In the genomic region with DNA sequence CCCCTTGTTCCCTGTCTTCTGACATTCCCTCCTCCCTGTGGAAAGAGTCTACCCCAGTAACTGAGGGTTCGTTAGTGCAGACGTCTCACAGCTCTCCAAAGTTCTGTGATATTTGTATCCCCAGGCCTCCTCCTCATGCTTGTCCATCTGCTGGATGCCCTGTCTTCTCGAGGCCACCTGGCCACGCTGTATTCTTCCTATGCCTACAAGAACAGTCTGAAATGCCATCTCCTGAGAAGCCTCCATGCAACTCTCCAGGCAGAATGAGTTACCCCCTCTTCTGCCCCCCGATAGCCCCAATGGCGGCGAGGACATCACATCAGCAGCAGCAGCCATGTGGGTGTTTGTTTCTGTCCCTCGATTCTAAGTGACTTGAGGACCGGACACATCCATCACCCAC, we compare ENCODE assay signal across 24 cellular contexts. TPM values are rescaled to one million over a fixed set of nuclear protein-coding genes. Genes with fewer than 3 reads are reported as not detected.
DNase-seq lines count a peak whose midpoint lies in the region; ATAC-seq and TF ChIP-seq lines count a peak whose summit lies in the region.
"Had no signal": no experiment of that assay in that cellular context is flagged by ENCODE, and none has a peak within 500 bp of the region (broad histone marks: within the 10 kb centered on the region; RNA-seq: fewer than 3 reads in every experiment).

No MANE protein-coding gene starts in this region.

- peak; percentile 70 for DNase-seq in cardiac septum (ENCODE audit: low spot score)
- DNase-seq in heart left ventricle, result no peak
- no peak for DNase-seq in T-helper 17 cell
- DNase-seq in posterior vena cava (ENCODE audit: low spot score), result peak; percentile 46
- no peak for DNase-seq in lower lobe of right lung
- DNase-seq: 8988T; ACHN; AML-193; BE2C; CD4-positive, CD25-positive, alpha-beta regulatory T cell; CD8-positive, alpha-beta T cell; DMS 273 treated with DMSO at 0.1 percent for 48 hours; DMS79; EL; GDM1; GM23248; H9 had no signal

- H3K4me3 Mint-ChIP-seq in T-helper 17 cell, result peak overlapping the region; percentile 33
- H3K4me3 Mint-ChIP-seq: CD4-positive, CD25-positive, alpha-beta regulatory T cell; CD8-positive, alpha-beta T cell; H9 had no signal

- H3K4me3 ChIP-seq in heart left ventricle, result no peak overlapping the region
- H3K4me3 ChIP-seq in lower lobe of right lung, result no peak overlapping the region
- H3K4me3 ChIP-seq: A549, GM12878, GM23248 had no signal

- H3K36me3 Mint-ChIP-seq in T-helper 17 cell (ENCODE audit: low read depth), result peaks cover 7% of the 10 kb centered on the region
- H3K36me3 Mint-ChIP-seq: CD4-positive, CD25-positive, alpha-beta regulatory T cell; CD8-positive, alpha-beta T cell had no signal

- H3K27ac Mint-ChIP-seq in T-helper 17 cell, result peak overlapping the region; percentile 29
- H3K27ac Mint-ChIP-seq: CD4-positive, CD25-positive, alpha-beta regulatory T cell; CD8-positive, alpha-beta T cell; H9 had no signal

- H3K36me3 ChIP-seq in heart left ventricle, result no peaks in the 10 kb centered on the region
- H3K36me3 ChIP-seq in lower lobe of right lung, result no peaks in the 10 kb centered on the region
- H3K36me3 ChIP-seq: BE2C had no signal

- ATAC-seq in heart left ventricle (no peak), T-helper 17 cell (no peak), lower lobe of right lung (no peak), HG03280 (IDR thresholded peaks at IDR 0.05; ENCODE audit: unreplicated experiment) (no peak)
- ATAC-seq: A549; CD8-positive, alpha-beta T cell; GM12878; HCT116 had no signal

- H3K4me1 Mint-ChIP-seq in T-helper 17 cell, result peaks cover 10% of the 10 kb centered on the region

- peaks cover 85% of the 10 kb centered on the region for H3K27me3 Mint-ChIP-seq in T-helper 17 cell

- intact Hi-C loops in cardiac septum (cut with DNase I) (no loop called here), heart left ventricle (cut with DNase I) (no loop called here), posterior vena cava (cut with DNase I) (no loop called here), lower lobe of right lung (cut with DNase I) (no loop called here)

- peaks cover 2 to 75% (median 53%) of the 10 kb centered on the region in 9 donors for H3K27me3 ChIP-seq in heart left ventricle
- H3K27me3 ChIP-seq in lower lobe of right lung (ENCODE audit: low read depth), result peaks cover 61% of the 10 kb centered on the region

- TF ChIP-seq CTCF in heart left ventricle (IDR thresholded peaks at IDR 0.05), result no peak
- no peak for TF ChIP-seq CTCF in lower lobe of right lung (IDR thresholded peaks at IDR 0.05)

- no peaks in the 10 kb centered on the region for H3K9me3 ChIP-seq in heart left ventricle
- no peaks in the 10 kb centered on the region for H3K9me3 ChIP-seq in T-helper 17 cell (ENCODE audit: control insufficient read depth, low read length, poor library complexity, severe bottlenecking)
- no peaks in the 10 kb centered on the region for H3K9me3 ChIP-seq in lower lobe of right lung
- H3K9me3 ChIP-seq: A549, BE2C, Caco-2 had no signal

- TF ChIP-seq POLR2A in heart left ventricle (IDR thresholded peaks at IDR 0.05), result no peak

- peaks cover 0 to 3% (median 0%) of the 10 kb centered on the region in 12 donors for H3K4me1 ChIP-seq in heart left ventricle
- peaks cover 6% of the 10 kb centered on the region for H3K4me1 ChIP-seq in lower lobe of right lung
- H3K4me1 ChIP-seq: BE2C had no signal

- WGBS in heart left ventricle, 4 donors, result 78 to 80% (median 78%) methylated on average over 9 of the region's 9 CpGs

- no peak overlapping the region for H3K27ac ChIP-seq in heart left ventricle
- no peak overlapping the region for H3K27ac ChIP-seq in lower lobe of right lung
- H3K27ac ChIP-seq: A549, C4-2B, GM23248 had no signal

RNA-seq across cellular contexts. Expression of gene ULBP2, which starts 9.3 kb away (rescaled TPM):
- total RNA-seq in cardiac septum, result 1.1 TPM
- 1 to 10 TPM in 3 of 9 donors, under 1 TPM in 6; 0.27 to 2.3 (median 0.85) TPM for total RNA-seq in heart left ventricle
- 1 to 10 TPM in 1 of 2 donors, under 1 TPM in 1; 0.34 to 3.7 TPM for polyA plus RNA-seq in heart left ventricle
- total RNA-seq in T-helper 17 cell, result 1 to 10 TPM; 2.8 to 3.7 TPM
- under 1 TPM; 0.43 to 0.51 TPM for total RNA-seq in posterior vena cava
- total RNA-seq in lower lobe of right lung, result 2.2 TPM
- total RNA-seq: H9 had no signal

RNA-seq across cellular contexts. Expression of gene ULBP1, which starts 12.6 kb away (rescaled TPM):
- total RNA-seq in cardiac septum (0.16 TPM), heart left ventricle (under 1 TPM; 0.10 to 0.52 (median 0.25) TPM), T-helper 17 cell (under 1 TPM in 1 of 2 donors, not detected in 1; 0.20 TPM), posterior vena cava (under 1 TPM in 1 of 2 donors, not detected in 1; 0.19 TPM), lower lobe of right lung (2.0 TPM)
- under 1 TPM; 0.11 to 0.33 TPM for polyA plus RNA-seq in heart left ventricle
- total RNA-seq: GM12878 had no signal
- polyA plus RNA-seq: CD4-positive, CD25-positive, alpha-beta regulatory T cell had no signal

RNA-seq across cellular contexts. Expression of gene RAET1G, which starts 28.2 kb away (rescaled TPM):
- total RNA-seq in cardiac septum, result 0.35 TPM
- total RNA-seq in heart left ventricle, result 1 to 10 TPM in 1 of 9 donors, under 1 TPM in 1, not detected in 7; 0.25 to 1.9 TPM
- polyA plus RNA-seq in heart left ventricle, result under 1 TPM in 1 of 2 donors, not detected in 1; 0.22 TPM
- total RNA-seq in T-helper 17 cell, result not detected
- under 1 TPM in 1 of 2 donors, not detected in 1; 0.74 TPM for total RNA-seq in posterior vena cava
- 0.83 TPM for total RNA-seq in lower lobe of right lung
- total RNA-seq: Caco-2; CD8-positive, alpha-beta T cell; GM12878; H4; H9 had no signal
- polyA plus RNA-seq: CD4-positive, CD25-positive, alpha-beta regulatory T cell; GM12878 had no signal

RNA-seq across cellular contexts. Expression of gene RAET1E, which starts 53.2 kb away (rescaled TPM):
- total RNA-seq in cardiac septum, result not detected
- total RNA-seq in heart left ventricle, result 1 to 10 TPM in 1 of 9 donors, under 1 TPM in 3, not detected in 5; 0.12 to 5.0 (median 0.50) TPM
- under 1 TPM in 1 of 2 donors, not detected in 1; 0.46 TPM for polyA plus RNA-seq in heart left ventricle
- total RNA-seq in T-helper 17 cell, result under 1 TPM in 1 of 2 donors, not detected in 1; 0.55 TPM
- total RNA-seq in posterior vena cava, result 1 to 10 TPM in 1 of 2 donors, not detected in 1; 1.6 TPM
- total RNA-seq in lower lobe of right lung, result not detected
- total RNA-seq: Caco-2; CD4-positive, CD25-positive, alpha-beta regulatory T cell; CD8-positive, alpha-beta T cell; GM12878; H4; H9 had no signal
- polyA plus RNA-seq: CD4-positive, CD25-positive, alpha-beta regulatory T cell; GM12878 had no signal

Comparison
In these comparisons a context has a peak if more than half of its experiments do, and no peak if none do; other contexts are left out.
1. DNase-seq: peak in cardiac septum (single experiment) and posterior vena cava (single experiment); none in heart left ventricle (0 of 5), T-helper 17 cell (0 of 3) and lower lobe of right lung (single experiment).